1 cellular context compared by ENCODE assay signal in the genomic region with DNA sequence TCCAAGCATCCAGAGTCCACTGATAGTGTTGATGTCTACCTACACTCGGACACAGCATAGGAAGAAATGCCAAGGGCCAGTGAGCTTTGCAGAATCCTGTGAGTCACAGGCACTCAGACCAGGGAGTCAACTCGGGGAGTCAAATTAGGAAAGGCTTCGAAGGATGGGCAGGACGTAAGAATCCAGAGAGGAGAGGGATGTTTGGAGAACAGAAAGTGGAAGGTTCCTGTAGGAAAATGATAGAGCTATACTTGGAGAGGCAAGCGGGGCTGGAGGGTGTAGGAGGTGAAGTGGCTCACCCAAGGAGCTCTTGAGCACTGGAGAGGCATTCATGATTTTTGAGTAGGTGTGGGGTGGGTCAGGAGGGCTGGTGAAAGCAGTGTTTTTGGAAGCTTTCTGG.
TF ChIP-seq lines count a peak whose summit lies in the region.

No MANE protein-coding gene starts in this region.

TF ChIP-seq in H1, 55 proteins besides CTCF, POLR2A, EP300 and RAD21:
- TF ChIP-seq RNF2 (IDR thresholded peaks at IDR 0.05; ENCODE audit: borderline replicate concordance, low read depth, low read length, missing control alignments, poor library complexity, severe bottlenecking) (no peak), SAP30 (IDR thresholded peaks at IDR 0.05; ENCODE audit: insufficient read depth, insufficient replicate concordance, low read length) (no peak), TAF1 (IDR thresholded peaks at IDR 0.05; ENCODE audit: low read depth, low read length) (no peak), TBP (IDR thresholded peaks at IDR 0.05; ENCODE audit: low read depth, low read length) (no peak), CBX8 (IDR thresholded peaks at IDR 0.05; ENCODE audit: borderline replicate concordance, low read depth, low read length) (no peak), FOSL1 (IDR thresholded peaks at IDR 0.05; ENCODE audit: insufficient read depth, low read depth, low read length) (no peak), JUN (IDR thresholded peaks at IDR 0.05; ENCODE audit: low read depth, low read length) (no peak), SUZ12 (IDR thresholded peaks at IDR 0.05; ENCODE audit: low read length) (no peak), BACH1 (IDR thresholded peaks at IDR 0.05; ENCODE audit: low read length) (no peak), RBBP5 (IDR thresholded peaks at IDR 0.05; ENCODE audit: borderline replicate concordance, low read depth, low read length) (no peak), EGR1 (IDR thresholded peaks at IDR 0.05; ENCODE audit: borderline replicate concordance, low read depth, low read length) (no peak), NRF1 (IDR thresholded peaks at IDR 0.05; ENCODE audit: low read depth, low read length) (no peak), MAX (IDR thresholded peaks at IDR 0.05) (no peak), KDM5A (IDR thresholded peaks at IDR 0.05; ENCODE audit: low read length) (no peak), SIX5 (IDR thresholded peaks at IDR 0.05; ENCODE audit: low read depth, low read length) (no peak), SRF (IDR thresholded peaks at IDR 0.05; ENCODE audit: low read depth, low read length) (no peak), ZNF274 (IDR thresholded peaks at IDR 0.05; ENCODE audit: borderline replicate concordance, extremely low read depth, low read length) (no peak)
TF ChIP-seq in H1: peak in this region for 0.
